In genomic region chr1:45876000-45876399, GRCh38 we compare ENCODE assay signal across 1 cellular context.
TF ChIP-seq lines count a peak whose summit lies in the region.

No MANE protein-coding gene starts in this region.

TF ChIP-seq in HEK293, 187 proteins besides CTCF, POLR2A, EP300 and RAD21 (continued from another document and continues in another):
- TF ChIP-seq ZNF580 (tag by site-specific recombination; IDR thresholded peaks at IDR 0.05), result peak; percentile 85
- TF ChIP-seq ZNF175 (tag by site-specific recombination; IDR thresholded peaks at IDR 0.05), result no peak
- peak; percentile 93; the same call in 1 of the 2 replicates for TF ChIP-seq ZNF621 (tag by site-specific recombination; IDR thresholded peaks at IDR 0.05)
- TF ChIP-seq ZNF148 (tag by site-specific recombination; IDR thresholded peaks at IDR 0.05; ENCODE audit: borderline replicate concordance), result 0 out of 2 replicates have a peak, but pooled peaks have one; percentile 82
- TF ChIP-seq ZNF600 (tag by site-specific recombination; IDR thresholded peaks at IDR 0.05), result peak; percentile 28; the same call in 1 of the 2 replicates
- TF ChIP-seq ZNF830 (tag by site-specific recombination; IDR thresholded peaks at IDR 0.05; ENCODE audit: low read depth), result peak; percentile 95
- no peak for TF ChIP-seq ZNF449 (tag by site-specific recombination; IDR thresholded peaks at IDR 0.05)
- TF ChIP-seq ZNF555 (tag by site-specific recombination; conservative IDR thresholded peaks at IDR 0.05), result no peak
- peak; percentile 35; the same call in 1 of the 2 replicates for TF ChIP-seq ZFP69B (tag by site-specific recombination; IDR thresholded peaks at IDR 0.05)
- TF ChIP-seq EGR2 (tag by site-specific recombination; IDR thresholded peaks at IDR 0.05; ENCODE audit: low read depth), result peak; percentile 66
- TF ChIP-seq ZNF221 (tag by site-specific recombination; IDR thresholded peaks at IDR 0.05; ENCODE audit: borderline replicate concordance), result peak; percentile 96; the same call in 1 of the 2 replicates
- TF ChIP-seq PRDM6 (tag by site-specific recombination; IDR thresholded peaks at IDR 0.05), result peak; percentile 75
- no peak for TF ChIP-seq GLI4 (tag by site-specific recombination; IDR thresholded peaks at IDR 0.05)
- peak; percentile 74; the same call in 1 of the 2 replicates for TF ChIP-seq OVOL3 (tag by site-specific recombination; IDR thresholded peaks at IDR 0.05)
- TF ChIP-seq ZNF571 (tag by site-specific recombination; IDR thresholded peaks at IDR 0.05), result peak; percentile 98
- TF ChIP-seq ZBTB1 (tag by site-specific recombination; IDR thresholded peaks at IDR 0.05), result no peak
- no peak for TF ChIP-seq ZNF785 (tag by site-specific recombination; IDR thresholded peaks at IDR 0.05)
- no peak for TF ChIP-seq ZNF121 (tag by site-specific recombination; IDR thresholded peaks at IDR 0.05)
- peak; percentile 100 for TF ChIP-seq ZNF544 (tag by site-specific recombination; IDR thresholded peaks at IDR 0.05)
- peak; percentile 89 for TF ChIP-seq ZNF791 (tag by site-specific recombination; IDR thresholded peaks at IDR 0.05)
- TF ChIP-seq SETDB1 (IDR thresholded peaks at IDR 0.05; ENCODE audit: insufficient read length, low read length), result no peak
- peak; percentile 82 for TF ChIP-seq ZBTB17 (tag by site-specific recombination; IDR thresholded peaks at IDR 0.05)
- 0 out of 2 replicates have a peak, but pooled peaks have one; percentile 5 for TF ChIP-seq ZNF664 (tag by site-specific recombination; IDR thresholded peaks at IDR 0.05)
- no peak for TF ChIP-seq ZFP37 (tag by site-specific recombination; IDR thresholded peaks at IDR 0.05)
- TF ChIP-seq ZNF169 (tag by site-specific recombination; IDR thresholded peaks at IDR 0.05), result no peak
- TF ChIP-seq ZNF660 (tag by site-specific recombination; IDR thresholded peaks at IDR 0.05), result peak; percentile 97
- peak; percentile 68 for TF ChIP-seq FEZF1 (tag by site-specific recombination; IDR thresholded peaks at IDR 0.05)
- no peak for TF ChIP-seq MYNN (tag by site-specific recombination; IDR thresholded peaks at IDR 0.05; ENCODE audit: borderline replicate concordance)
- no peak for TF ChIP-seq MEIS1 (CRISPR knock-in tag; IDR thresholded peaks at IDR 0.05; ENCODE audit: borderline replicate concordance)
- TF ChIP-seq KLF16 (tag by site-specific recombination; IDR thresholded peaks at IDR 0.05), result peak; percentile 52; the same call in 1 of the 2 replicates
- TF ChIP-seq ZNF549 (tag by site-specific recombination; IDR thresholded peaks at IDR 0.05), result peak; percentile 86
- TF ChIP-seq ZNF214 (tag by site-specific recombination; IDR thresholded peaks at IDR 0.05; ENCODE audit: borderline replicate concordance), result peak; percentile 79; the same call in 1 of the 2 replicates
- peak; percentile 83; the same call in 1 of the 2 replicates for TF ChIP-seq ZNF626 (tag by site-specific recombination; IDR thresholded peaks at IDR 0.05)
- TF ChIP-seq ZNF280C (tag by site-specific recombination; IDR thresholded peaks at IDR 0.05), result no peak
- TF ChIP-seq ZBTB8A (tag by site-specific recombination; IDR thresholded peaks at IDR 0.05), result no peak
- TF ChIP-seq ZNF184 (tag by site-specific recombination; IDR thresholded peaks at IDR 0.05), result peak; percentile 95
- TF ChIP-seq ZNF114 (tag by site-specific recombination; IDR thresholded peaks at IDR 0.05), result peak; percentile 98
- peak; percentile 88 for TF ChIP-seq ZNF692 (tag by site-specific recombination; IDR thresholded peaks at IDR 0.05)
- TF ChIP-seq ZNF510 (tag by site-specific recombination; IDR thresholded peaks at IDR 0.05; ENCODE audit: insufficient replicate concordance), result peak; percentile 77
- no peak for TF ChIP-seq ZNF280D (tag by site-specific recombination; IDR thresholded peaks at IDR 0.05)
- TF ChIP-seq ZNF629 (tag by site-specific recombination; IDR thresholded peaks at IDR 0.05), result peak; percentile 47; the same call in 1 of the 2 replicates
- TF ChIP-seq SP3 (tag by site-specific recombination; IDR thresholded peaks at IDR 0.05), result no peak
- peak; percentile 91 for TF ChIP-seq ZBTB44 (tag by site-specific recombination; IDR thresholded peaks at IDR 0.05)
- TF ChIP-seq ZNF10 (tag by site-specific recombination; IDR thresholded peaks at IDR 0.05), result peak; percentile 85
- no peak for TF ChIP-seq ZNF274 (IDR thresholded peaks at IDR 0.05; ENCODE audit: low read length)
- TF ChIP-seq ZNF274 (tag by site-specific recombination; IDR thresholded peaks at IDR 0.05; ENCODE audit: borderline replicate concordance), result no peak
- no peak for TF ChIP-seq ZNF488 (tag by site-specific recombination; IDR thresholded peaks at IDR 0.05)
- peak; percentile 19; the same call in 1 of the 2 replicates for TF ChIP-seq GLI2 (tag by site-specific recombination; IDR thresholded peaks at IDR 0.05; ENCODE audit: borderline replicate concordance, low read depth)
- peak; percentile 48 for TF ChIP-seq OSR2 (tag by site-specific recombination; IDR thresholded peaks at IDR 0.05)
- peak; percentile 23; the same call in 1 of the 2 replicates for TF ChIP-seq ZBTB21 (tag by site-specific recombination; IDR thresholded peaks at IDR 0.05)
- no peak for TF ChIP-seq IKZF3 (tag by site-specific recombination; IDR thresholded peaks at IDR 0.05)
- peak; percentile 98 for TF ChIP-seq ZNF248 (tag by site-specific recombination; IDR thresholded peaks at IDR 0.05)
- no peak for TF ChIP-seq ZNF560 (tag by site-specific recombination; IDR thresholded peaks at IDR 0.05; ENCODE audit: borderline replicate concordance)
